ENCODE assay signal across 8 cellular contexts in the genomic region with DNA sequence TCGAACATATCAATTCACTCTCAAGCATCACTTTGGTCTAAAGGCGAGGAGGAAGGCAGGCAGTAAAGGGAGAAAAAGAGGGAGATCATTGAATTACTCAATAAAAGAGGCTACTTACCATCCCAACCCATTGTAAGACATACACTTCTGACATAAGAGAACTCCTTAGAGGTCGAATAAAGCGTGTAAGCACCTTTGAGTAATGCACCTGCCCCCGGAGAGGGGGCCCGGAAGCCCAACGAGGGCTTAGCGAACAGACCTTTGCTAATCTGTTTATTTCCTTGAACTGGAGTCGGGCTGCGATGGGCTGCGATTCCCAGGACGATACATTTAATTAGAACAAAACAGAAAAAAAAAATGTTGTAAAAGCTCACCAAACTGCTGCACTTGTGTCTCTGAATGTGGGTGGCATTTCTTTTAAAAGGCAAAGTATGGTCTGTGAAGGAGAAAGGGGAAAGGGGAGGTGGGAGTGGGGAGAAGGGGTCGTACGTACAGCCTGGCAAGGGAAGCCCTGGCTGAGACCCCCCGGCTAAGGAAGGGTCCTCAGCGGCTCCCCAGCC. TPM values are rescaled to one million over a fixed set of nuclear protein-coding genes. Genes with fewer than 3 reads are reported as not detected.
DNase-seq lines count a peak whose midpoint lies in the region; ATAC-seq, FAIRE-seq and TF ChIP-seq lines count a peak whose summit lies in the region.

No MANE protein-coding gene starts in this region.

- peaks cover 66% of the 10 kb centered on the region for H3K79me2 ChIP-seq in PC-9 (ENCODE audit: low read depth)

- FAIRE-seq in kidney (lab: Jason Lieb, UNC), result no peak

- no peak for DNase-seq in GM12864 (ENCODE audit: low read depth)
- DNase-seq in PC-9, result no peak
- no peak for DNase-seq in kidney
- peak; percentile 28 to 39 (median 29) for DNase-seq in stimulated activated CD4-positive, alpha-beta T cell treated with anti-CD3 and anti-CD28 coated beads, TNF-alpha, amount 100 ng/mL, for 4 hours (ENCODE audit: low read depth in 3 of 3)
- DNase-seq in foreskin melanocyte, result no peak

- H3F3A ChIP-seq in PC-9 (ENCODE audit: insufficient read depth, low read depth), result peaks cover 51% of the 10 kb centered on the region

- H2AFZ ChIP-seq in PC-9, result no peak overlapping the region

- no TSS peak for BruUV-seq in PC-9 (replicated peaks; lab: Mats Ljungman, UMichigan)

- TF ChIP-seq CTCF in GM12864 (IDR thresholded peaks at IDR 0.05; ENCODE audit: low read depth, low read length, missing control alignments), result no peak
- TF ChIP-seq CTCF in PC-9 (conservative IDR thresholded peaks at IDR 0.05), result no peak
- no peak for TF ChIP-seq CTCF in kidney (IDR thresholded peaks at IDR 0.05; ENCODE audit: borderline replicate concordance, extremely low read depth, insufficient read depth)

- CTCF ChIA-PET in PC-9 (lab: Charles Lee), result no interaction called here

- no peak for ATAC-seq in GM18907 (IDR thresholded peaks at IDR 0.05; ENCODE audit: unreplicated experiment)
- no peak for ATAC-seq in HG03175 (IDR thresholded peaks at IDR 0.05; ENCODE audit: unreplicated experiment)

- no peaks in the 10 kb centered on the region for H3K9me3 ChIP-seq in PC-9 (ENCODE audit: insufficient read depth, low read depth)
- H3K9me3 ChIP-seq in kidney (ENCODE audit: control insufficient read depth in 1 of 2, low read length in 2 of 2), result no peaks in the 10 kb centered on the region

- POLR2A ChIA-PET in PC-9 (lab: Charles Lee; ENCODE audit: unreplicated experiment), result interaction anchor here (0.6 kb wide), 1 partner anchor 541 kb away, joined by 4 read pairs; no protein-coding TSS in a partner anchor

- H3K4me1 ChIP-seq in PC-9 (replicated peaks; ENCODE audit: insufficient read depth), result peaks cover 51% of the 10 kb centered on the region
- H3K4me1 ChIP-seq in kidney (ENCODE audit: control insufficient read depth in 1 of 2, insufficient read depth in 1 of 2, low read depth in 1 of 2, low read length in 2 of 2), result peaks cover 30 to 36% of the 10 kb centered on the region in 2 donors

- H3K27me3 ChIP-seq in PC-9 (ENCODE audit: insufficient read depth, low read depth), result no peaks in the 10 kb centered on the region

- H3K4me3 ChIP-seq in GM12864 (ENCODE audit: low read depth, low read length), result peak overlapping the region; percentile 96
- H3K4me3 ChIP-seq in PC-9, result peak overlapping the region; percentile 71
- H3K4me3 ChIP-seq in kidney (ENCODE audit: low read length in 2 of 2), result peak overlapping the region; percentile 87 to 89

- intact Hi-C loops in PC-9 (cut with micrococcal nuclease; ENCODE audit: unreplicated experiment) (no loop called here), kidney (cut with DNase I) (no loop called here)

- H3K4me2 ChIP-seq in PC-9, result peak overlapping the region; percentile 86

- 2 to 10% (median 3%) methylated on average over 16 of the region's 16 CpGs for WGBS in adipose tissue, 3 donors

- H3K36me3 ChIP-seq in PC-9 (ENCODE audit: low read depth) (peaks cover 21% of the 10 kb centered on the region), kidney (ENCODE audit: control insufficient read depth in 1 of 2, insufficient read depth in 2 of 2, low read length in 2 of 2) (no peaks in the 10 kb centered on the region)

- peaks cover 11% of the 10 kb centered on the region; the same call in 1 of the 2 replicates for H4K20me1 ChIP-seq in PC-9 (ENCODE audit: insufficient read depth)

- H3K9ac ChIP-seq in kidney (ENCODE audit: low read length in 2 of 2), result peak overlapping the region; percentile 88 to 99

- H3K27ac ChIP-seq in PC-9 (peak overlapping the region; percentile 98), adipose tissue (ENCODE audit: low read depth, low read length) (peak overlapping the region; percentile 98), kidney (ENCODE audit: low read depth in 2 of 2, low read length in 2 of 2) (peak overlapping the region; percentile 100)

- no peaks in the 10 kb centered on the region for H3K9me2 ChIP-seq in PC-9 (ENCODE audit: insufficient read depth)

RNA-seq across cellular contexts. Expression of gene ZC3H4, which starts 3.0 kb away (rescaled TPM):
- total RNA-seq in PC-9 (2021), result 41.6 and 51.9 TPM in 2 replicates
- polyA plus RNA-seq in adipose tissue, result 10 to 100 TPM in 1 of 3 donors, 1 to 10 TPM in 2; 7.1 to 17.9 (median 9.5) TPM
- total RNA-seq in kidney, result 55.2 TPM
- 5.7 TPM for polyA plus RNA-seq in kidney (ENCODE audit: insufficient read depth, low read depth, low replicate concordance)

RNA-seq across cellular contexts. Expression of gene SAE1, which starts 20.0 kb away (rescaled TPM):
- 133 and 148 TPM in 2 replicates for total RNA-seq in PC-9 (2021)
- polyA plus RNA-seq in adipose tissue, result 10 to 100 TPM; 25.5 to 50.0 (median 42.2) TPM
- 49.4 TPM for total RNA-seq in kidney
- 39.5 TPM for polyA plus RNA-seq in kidney (ENCODE audit: insufficient read depth, low read depth, low replicate concordance)

Comparison
In these comparisons a context has a peak if more than half of its experiments do, and no peak if none do; other contexts are left out.
1. DNase-seq: peak in stimulated activated CD4-positive, alpha-beta T cell treated with anti-CD3 and anti-CD28 coated beads, TNF-alpha, amount 100 ng/mL, for 4 hours (3 of 3); none in GM12864 (single experiment), PC-9 (0 of 2), kidney (single experiment) and foreskin melanocyte (single experiment).
2. Peak in every context shown above with its lines, with median percentiles within 50 percentile points of each other: H3K4me3 ChIP-seq and H3K27ac ChIP-seq.